Comparison of ENCODE assay signal across 8 cellular contexts in the genomic region with DNA sequence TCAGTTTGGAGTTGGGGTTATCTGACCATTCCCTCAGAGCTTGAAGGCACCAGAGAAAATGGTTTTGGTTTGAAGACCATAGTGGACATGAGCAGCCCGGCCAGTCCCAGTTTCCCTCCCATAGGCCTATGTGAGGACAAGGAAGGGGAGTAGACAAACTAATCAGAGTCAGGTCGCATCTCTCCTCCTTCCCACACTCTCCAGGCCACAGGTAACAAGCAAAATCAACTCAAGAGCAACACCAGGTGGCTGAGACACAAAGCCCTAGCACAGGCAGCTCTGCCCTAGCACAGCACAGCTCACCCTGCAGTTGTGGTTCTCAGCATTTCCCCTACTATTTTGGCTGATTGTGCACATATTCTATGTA. TPM values are rescaled to one million over a fixed set of nuclear protein-coding genes. Genes with fewer than 3 reads are reported as not detected.
DNase-seq lines count a peak whose midpoint lies in the region; ATAC-seq and TF ChIP-seq lines count a peak whose summit lies in the region.

No MANE protein-coding gene starts in this region.

- peak; percentile 69 for DNase-seq in NK-92 treated with Interleukin-12 subunit alpha and Interleukin-12 subunit beta, amount 100 ng/mL, for 24 hours (lab: John Stamatoyannopoulos, UW)
- DNase-seq in NK-92 (lab: John Stamatoyannopoulos, UW; ENCODE audit: unreplicated experiment) = no peak
- DNase-seq in activated CD8-positive, alpha-beta memory T cell treated with anti-CD3 and anti-CD28 coated beads, Interleukin-2, amount 10 ng/mL, durations not matched to agents 7 days and 5 days = peak; percentile 87
- no peak for DNase-seq in sciatic nerve (ENCODE audit: low spot score)
- DNase-seq in tibial artery = no peak
- no peak for DNase-seq in RKO (ENCODE audit: low spot score)

- H3K4me1 Mint-ChIP-seq in activated CD8-positive, alpha-beta memory T cell treated with anti-CD3 and anti-CD28 coated beads, Interleukin-2, amount 10 ng/mL, durations not matched to agents 7 days and 5 days = peaks cover 92% of the 10 kb centered on the region

- intact Hi-C loops in sciatic nerve (cut with DNase I) = no loop called here
- intact Hi-C loops in tibial artery (cut with DNase I; ENCODE audit: low total_unique reads) = no loop called here

- peaks cover 92% of the 10 kb centered on the region for H3K36me3 Mint-ChIP-seq in activated CD8-positive, alpha-beta memory T cell treated with anti-CD3 and anti-CD28 coated beads, Interleukin-2, amount 10 ng/mL, durations not matched to agents 7 days and 5 days

- no peak for TF ChIP-seq CTCF in tibial artery (IDR thresholded peaks at IDR 0.05)

- no peaks in the 10 kb centered on the region for H3K27me3 Mint-ChIP-seq in activated CD8-positive, alpha-beta memory T cell treated with anti-CD3 and anti-CD28 coated beads, Interleukin-2, amount 10 ng/mL, durations not matched to agents 7 days and 5 days

- H3K27ac ChIP-seq in skin epidermis (peak overlapping the region in 17 of 21 experiments; percentile 22 to 99 (median 69)), tibial artery (no peak overlapping the region)

- H3K4me3 Mint-ChIP-seq in activated CD8-positive, alpha-beta memory T cell treated with anti-CD3 and anti-CD28 coated beads, Interleukin-2, amount 10 ng/mL, durations not matched to agents 7 days and 5 days = peak overlapping the region; percentile 83

- ATAC-seq in HG03196 (IDR thresholded peaks at IDR 0.05; ENCODE audit: unreplicated experiment) (peak; percentile 43), sciatic nerve (no peak)
- peak; percentile 67 for ATAC-seq in activated CD8-positive, alpha-beta memory T cell treated with anti-CD3 and anti-CD28 coated beads, Interleukin-2, amount 10 ng/mL, durations not matched to agents 7 days and 5 days

- H3K4me1 ChIP-seq in tibial artery = no peaks in the 10 kb centered on the region

- no peaks in the 10 kb centered on the region for H3K27me3 ChIP-seq in tibial artery

- CTCF ChIA-PET in activated CD8-positive, alpha-beta memory T cell treated with anti-CD3 and anti-CD28 coated beads, Interleukin-2, amount 10 ng/mL, durations not matched to agents 7 days and 5 days (lab: Charles Lee) = interaction anchor here (0.7 to 6.6 kb wide), 17 partner anchors 9 to 338 kb away, joined by 3 to 136 read pairs (median 6); partner anchors contain the start of genes RNF43, SRSF1, SUPT4H1 and TSPOAP1

- peak overlapping the region in 5 of 7 experiments; percentile 4 to 17 (median 6) for H3K4me3 ChIP-seq in skin epidermis
- no peak overlapping the region for H3K4me3 ChIP-seq in tibial artery

- H3K27ac Mint-ChIP-seq in activated CD8-positive, alpha-beta memory T cell treated with anti-CD3 and anti-CD28 coated beads, Interleukin-2, amount 10 ng/mL, durations not matched to agents 7 days and 5 days = peak overlapping the region; percentile 98

- no peaks in the 10 kb centered on the region for H3K9me3 Mint-ChIP-seq in activated CD8-positive, alpha-beta memory T cell treated with anti-CD3 and anti-CD28 coated beads, Interleukin-2, amount 10 ng/mL, durations not matched to agents 7 days and 5 days (ENCODE audit: low read depth)

- no peaks in the 10 kb centered on the region for H3K9me3 ChIP-seq in tibial artery

- H3K36me3 ChIP-seq in tibial artery = peaks cover 58 to 67% (median 63%) of the 10 kb centered on the region in 3 donors

RNA-seq across cellular contexts. Expression of gene SUPT4H1, which starts 7.2 kb away (rescaled TPM):
- total RNA-seq in activated CD8-positive, alpha-beta memory T cell treated with anti-CD3 and anti-CD28 coated beads, Interleukin-2, amount 10 ng/mL, durations not matched to agents 7 days and 5 days = 100 to 1,000 TPM in 1 of 2 experiments, 10 to 100 TPM in 1; 63.3 to 127 TPM
- total RNA-seq in sciatic nerve = 62.2 TPM

RNA-seq across cellular contexts. Expression of gene TSPOAP1, which starts 16.2 kb away (rescaled TPM):
- total RNA-seq in activated CD8-positive, alpha-beta memory T cell treated with anti-CD3 and anti-CD28 coated beads, Interleukin-2, amount 10 ng/mL, durations not matched to agents 7 days and 5 days = 10 to 100 TPM; 25.6 to 66.3 TPM
- 17.8 TPM for total RNA-seq in sciatic nerve

Comparison
In these comparisons a context has a peak if more than half of its experiments do, and no peak if none do; other contexts are left out.
1. DNase-seq: peak in NK-92 treated with Interleukin-12 subunit alpha and Interleukin-12 subunit beta, amount 100 ng/mL, for 24 hours (single experiment) and activated CD8-positive, alpha-beta memory T cell treated with anti-CD3 and anti-CD28 coated beads, Interleukin-2, amount 10 ng/mL, durations not matched to agents 7 days and 5 days (single experiment); none in NK-92 (single experiment), sciatic nerve (single experiment), tibial artery (0 of 2) and RKO (single experiment).
2. H3K27ac ChIP-seq: peak in skin epidermis (17 of 21); none in tibial artery (0 of 2).
3. H3K4me3 ChIP-seq: peak in skin epidermis (5 of 7); none in tibial artery (0 of 2).